ENCODE assay signal across 12 cellular contexts in genomic region chr1:64920936-64921589, GRCh38. TPM values are rescaled to one million over a fixed set of nuclear protein-coding genes. Genes with fewer than 3 reads are reported as not detected.
DNase-seq lines count a peak whose midpoint lies in the region; ATAC-seq and TF ChIP-seq lines count a peak whose summit lies in the region.
"Had no signal": no experiment of that assay in that cellular context is flagged by ENCODE, and none has a peak within 500 bp of the region (broad histone marks: within the 10 kb centered on the region; RNA-seq: fewer than 3 reads in every experiment).

No MANE protein-coding gene starts in this region.

- peak overlapping the region; percentile 2 for H3K27ac ChIP-seq in left ventricle myocardium inferior (replicated peaks)
- H3K27ac ChIP-seq in hepatocyte: peak overlapping the region; percentile 10
- H3K27ac ChIP-seq: BLaER1, parathyroid adenoma had no signal

- peaks cover 88% of the 10 kb centered on the region for H3K4me1 ChIP-seq in left ventricle myocardium inferior
- H3K4me1 ChIP-seq in hepatocyte (ENCODE audit: insufficient read depth): peaks cover 30% of the 10 kb centered on the region
- H3K4me1 ChIP-seq: HAP-1, parathyroid adenoma had no signal

- no peaks in the 10 kb centered on the region for H3K9me2 ChIP-seq in hepatocyte (replicated peaks; ENCODE audit: insufficient read depth)

- no peak for ATAC-seq in Right ventricle myocardium inferior
- ATAC-seq in left colon: no peak

- WGBS in hepatocyte (ENCODE audit: low lambda C conversion rate, missing lambda C conversion rate): 65% methylated on average over 3 of the region's 3 CpGs

- H3K9me3 ChIP-seq in left ventricle myocardium inferior (replicated peaks) (no peaks in the 10 kb centered on the region), hepatocyte (ENCODE audit: low read depth) (no peaks in the 10 kb centered on the region)
- H3K9me3 ChIP-seq: BLaER1, HAP-1 had no signal

- H3K79me2 ChIP-seq in hepatocyte: peaks cover 82% of the 10 kb centered on the region

- intact Hi-C loops in left ventricle myocardium inferior (cut with micrococcal nuclease) (no loop called here), Right ventricle myocardium inferior (cut with DNase I) (no loop called here), left colon (cut with DNase I, micrococcal nuclease) (no loop called here)

- H3K4me3 ChIP-seq in left ventricle myocardium inferior (no peak overlapping the region), hepatocyte (no peak overlapping the region)
- H3K4me3 ChIP-seq: BLaER1, HAP-1 had no signal

- H4K20me1 ChIP-seq in hepatocyte (ENCODE audit: insufficient read depth, poor library complexity, severe bottlenecking): peaks cover 6% of the 10 kb centered on the region

- H3K4me2 ChIP-seq in hepatocyte: peak overlapping the region; percentile 25
- H3K4me2 ChIP-seq: BLaER1 had no signal

- H3K27me3 ChIP-seq in left ventricle myocardium inferior (ENCODE audit: low read depth): no peaks in the 10 kb centered on the region
- no peaks in the 10 kb centered on the region for H3K27me3 ChIP-seq in hepatocyte
- H3K27me3 ChIP-seq: BLaER1 had no signal

- no peaks in the 10 kb centered on the region for H3K36me3 ChIP-seq in left ventricle myocardium inferior
- H3K36me3 ChIP-seq in hepatocyte (replicated peaks; ENCODE audit: insufficient read depth, low read depth): no peaks in the 10 kb centered on the region
- H3K36me3 ChIP-seq: BLaER1, HAP-1 had no signal

- no peak for DNase-seq in left ventricle myocardium inferior
- no peak for DNase-seq in Right ventricle myocardium inferior (ENCODE audit: missing footprints)
- DNase-seq in amniotic stem cell (lab: John Stamatoyannopoulos, UW): peak; percentile 40
- DNase-seq in hepatocyte (ENCODE audit: low spot score): no peak
- DNase-seq in mucosa of gallbladder (ENCODE audit: low spot score): no peak
- DNase-seq in left colon: no peak
- no peak for DNase-seq in NCI-H146 treated with DMSO at 0.1 percent for 48 hours (lab: John Stamatoyannopoulos, UW; ENCODE audit: unreplicated experiment)
- DNase-seq in middle frontal gyrus (ENCODE audit: extremely low spot score, low spot score): no peak
- DNase-seq: NCI-H1092 treated with DMSO at 0.1 percent for 48 hours had no signal

- H2AFZ ChIP-seq in hepatocyte: no peak overlapping the region
- H2AFZ ChIP-seq: parathyroid adenoma had no signal

- no peak for TF ChIP-seq CTCF in left ventricle myocardium inferior (IDR thresholded peaks at IDR 0.05; ENCODE audit: borderline replicate concordance)
- TF ChIP-seq CTCF in hepatocyte (IDR thresholded peaks at IDR 0.05; ENCODE audit: poor library complexity): no peak

RNA-seq across cellular contexts. Expression of gene JAK1, which starts 45.3 kb away (rescaled TPM):
- total RNA-seq in left ventricle myocardium inferior (106 TPM), Right ventricle myocardium inferior (87.3 TPM), hepatocyte (102 and 104 TPM in 2 replicates), mucosa of gallbladder (134 TPM), left colon (100 to 1,000 TPM in 1 of 2 donors, 10 to 100 TPM in 1; 84.3 to 117 TPM)
- polyA plus RNA-seq in hepatocyte: 60.2 and 63.5 TPM in 2 replicates
